ENCODE assay signal across 2 cellular contexts in the genomic region with DNA sequence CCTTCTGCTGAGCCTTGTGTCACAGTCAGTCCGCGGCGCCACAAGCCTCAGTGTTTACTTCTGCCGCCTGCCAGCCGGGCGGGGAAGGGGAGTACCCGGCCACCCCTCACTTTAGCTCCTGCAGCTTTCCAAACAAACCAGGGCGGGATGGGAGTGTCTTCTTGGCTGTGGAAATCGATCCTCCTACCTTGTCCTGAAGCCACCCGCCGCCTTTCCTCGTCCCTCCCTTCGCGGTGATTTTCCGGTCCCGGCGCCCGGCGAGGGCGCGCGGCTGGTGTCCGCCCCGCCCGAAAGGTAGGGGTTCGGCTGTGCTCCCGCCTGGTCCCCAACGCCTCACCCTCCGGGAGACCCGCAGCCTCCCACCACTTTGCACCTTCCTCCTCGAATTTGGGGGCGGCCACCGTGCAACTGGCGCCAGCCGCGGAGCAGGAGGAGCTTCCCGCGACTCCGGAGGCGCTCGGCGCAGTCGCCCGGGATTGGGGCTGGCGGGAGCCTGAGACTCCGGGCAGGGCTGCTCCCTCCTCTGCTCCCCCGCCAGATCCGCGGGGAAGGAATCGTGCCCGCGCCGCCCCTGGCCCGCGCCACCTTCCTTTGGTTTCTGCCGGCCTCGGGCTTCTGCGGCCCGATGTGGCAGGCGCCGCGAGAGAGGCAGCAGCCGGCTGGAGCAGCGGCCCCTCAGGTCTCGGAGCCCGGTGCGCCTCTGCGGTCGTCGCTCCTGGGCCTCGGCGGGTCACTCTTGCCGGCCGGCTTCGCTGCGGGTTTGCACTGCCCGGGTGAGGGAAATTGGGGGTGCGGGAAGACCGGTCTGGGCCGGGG.
A peak's percentile ranks its signal among the peaks of the same experiment; 100 is the strongest.
TF ChIP-seq lines count a peak whose summit lies in the region.

No MANE protein-coding gene starts in this region.

TF ChIP-seq in IMR-90, 13 proteins besides CTCF, POLR2A, EP300 and RAD21 (continued from another document):
- TF ChIP-seq, protein P1, sequence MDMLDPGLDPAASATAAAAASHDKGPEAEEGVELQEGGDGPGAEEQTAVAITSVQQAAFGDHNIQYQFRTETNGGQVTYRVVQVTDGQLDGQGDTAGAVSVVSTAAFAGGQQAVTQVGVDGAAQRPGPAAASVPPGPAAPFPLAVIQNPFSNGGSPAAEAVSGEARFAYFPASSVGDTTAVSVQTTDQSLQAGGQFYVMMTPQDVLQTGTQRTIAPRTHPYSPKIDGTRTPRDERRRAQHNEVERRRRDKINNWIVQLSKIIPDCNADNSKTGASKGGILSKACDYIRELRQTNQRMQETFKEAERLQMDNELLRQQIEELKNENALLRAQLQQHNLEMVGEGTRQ (IDR thresholded peaks at IDR 0.05; ENCODE audit: low read depth, low read length), result no peak
- TF ChIP-seq RFX5 (IDR thresholded peaks at IDR 0.05; ENCODE audit: low read depth, low read length), result no peak
- no peak for TF ChIP-seq NFE2L2 (IDR thresholded peaks at IDR 0.05; ENCODE audit: low read depth, low read length)
- TF ChIP-seq, protein P2, sequence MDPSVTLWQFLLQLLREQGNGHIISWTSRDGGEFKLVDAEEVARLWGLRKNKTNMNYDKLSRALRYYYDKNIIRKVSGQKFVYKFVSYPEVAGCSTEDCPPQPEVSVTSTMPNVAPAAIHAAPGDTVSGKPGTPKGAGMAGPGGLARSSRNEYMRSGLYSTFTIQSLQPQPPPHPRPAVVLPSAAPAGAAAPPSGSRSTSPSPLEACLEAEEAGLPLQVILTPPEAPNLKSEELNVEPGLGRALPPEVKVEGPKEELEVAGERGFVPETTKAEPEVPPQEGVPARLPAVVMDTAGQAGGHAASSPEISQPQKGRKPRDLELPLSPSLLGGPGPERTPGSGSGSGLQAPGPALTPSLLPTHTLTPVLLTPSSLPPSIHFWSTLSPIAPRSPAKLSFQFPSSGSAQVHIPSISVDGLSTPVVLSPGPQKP (IDR thresholded peaks at IDR 0.05; ENCODE audit: borderline replicate concordance, low read depth, low read length), result no peak
- TF ChIP-seq BHLHE40 (IDR thresholded peaks at IDR 0.05; ENCODE audit: low read depth, low read length), result no peak
- TF ChIP-seq MAZ (IDR thresholded peaks at IDR 0.05; ENCODE audit: borderline replicate concordance, low read depth, low read length), result no peak
- TF ChIP-seq SMC3 (IDR thresholded peaks at IDR 0.05; ENCODE audit: low read depth, low read length), result no peak
- TF ChIP-seq MAFK (IDR thresholded peaks at IDR 0.05; ENCODE audit: low read depth, low read length), result no peak
- TF ChIP-seq RCOR1 (IDR thresholded peaks at IDR 0.05; ENCODE audit: insufficient replicate concordance, low read length), result no peak
- TF ChIP-seq CHD1 (IDR thresholded peaks at IDR 0.05; ENCODE audit: low read depth, low read length), result no peak
- TF ChIP-seq FOS (IDR thresholded peaks at IDR 0.05; ENCODE audit: low read depth, low read length), result no peak
- TF ChIP-seq MXI1 (IDR thresholded peaks at IDR 0.05; ENCODE audit: borderline replicate concordance, low read depth, low read length), result no peak
TF ChIP-seq in IMR-90: peak in this region for 0.

TF ChIP-seq in WTC11, 78 proteins besides CTCF, POLR2A, EP300 and RAD21 (continued from another document and continues in another):
- TF ChIP-seq, protein P3, sequence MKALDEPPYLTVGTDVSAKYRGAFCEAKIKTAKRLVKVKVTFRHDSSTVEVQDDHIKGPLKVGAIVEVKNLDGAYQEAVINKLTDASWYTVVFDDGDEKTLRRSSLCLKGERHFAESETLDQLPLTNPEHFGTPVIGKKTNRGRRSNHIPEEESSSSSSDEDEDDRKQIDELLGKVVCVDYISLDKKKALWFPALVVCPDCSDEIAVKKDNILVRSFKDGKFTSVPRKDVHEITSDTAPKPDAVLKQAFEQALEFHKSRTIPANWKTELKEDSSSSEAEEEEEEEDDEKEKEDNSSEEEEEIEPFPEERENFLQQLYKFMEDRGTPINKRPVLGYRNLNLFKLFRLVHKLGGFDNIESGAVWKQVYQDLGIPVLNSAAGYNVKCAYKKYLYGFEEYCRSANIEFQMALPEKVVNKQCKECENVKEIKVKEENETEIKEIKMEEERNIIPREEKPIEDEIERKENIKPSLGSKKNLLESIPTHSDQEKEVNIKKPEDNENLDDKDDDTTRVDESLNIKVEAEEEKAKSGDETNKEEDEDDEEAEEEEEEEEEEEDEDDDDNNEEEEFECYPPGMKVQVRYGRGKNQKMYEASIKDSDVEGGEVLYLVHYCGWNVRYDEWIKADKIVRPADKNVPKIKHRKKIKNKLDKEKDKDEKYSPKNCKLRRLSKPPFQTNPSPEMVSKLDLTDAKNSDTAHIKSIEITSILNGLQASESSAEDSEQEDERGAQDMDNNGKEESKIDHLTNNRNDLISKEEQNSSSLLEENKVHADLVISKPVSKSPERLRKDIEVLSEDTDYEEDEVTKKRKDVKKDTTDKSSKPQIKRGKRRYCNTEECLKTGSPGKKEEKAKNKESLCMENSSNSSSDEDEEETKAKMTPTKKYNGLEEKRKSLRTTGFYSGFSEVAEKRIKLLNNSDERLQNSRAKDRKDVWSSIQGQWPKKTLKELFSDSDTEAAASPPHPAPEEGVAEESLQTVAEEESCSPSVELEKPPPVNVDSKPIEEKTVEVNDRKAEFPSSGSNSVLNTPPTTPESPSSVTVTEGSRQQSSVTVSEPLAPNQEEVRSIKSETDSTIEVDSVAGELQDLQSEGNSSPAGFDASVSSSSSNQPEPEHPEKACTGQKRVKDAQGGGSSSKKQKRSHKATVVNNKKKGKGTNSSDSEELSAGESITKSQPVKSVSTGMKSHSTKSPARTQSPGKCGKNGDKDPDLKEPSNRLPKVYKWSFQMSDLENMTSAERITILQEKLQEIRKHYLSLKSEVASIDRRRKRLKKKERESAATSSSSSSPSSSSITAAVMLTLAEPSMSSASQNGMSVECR (CRISPR knock-in tag; IDR thresholded peaks at IDR 0.05; ENCODE audit: borderline replicate concordance), result no peak
- TF ChIP-seq HMGA2 (CRISPR knock-in tag; IDR thresholded peaks at IDR 0.05) (no peak), NFATC4 (CRISPR knock-in tag; IDR thresholded peaks at IDR 0.05) (no peak), SOX15 (CRISPR knock-in tag; IDR thresholded peaks at IDR 0.05) (no peak), ZNF416 (CRISPR knock-in tag; IDR thresholded peaks at IDR 0.05) (no peak), CREM (CRISPR knock-in tag; IDR thresholded peaks at IDR 0.05) (no peak; the same call in 1 of the 2 replicates), ATF1 (CRISPR knock-in tag; IDR thresholded peaks at IDR 0.05) (no peak), FOXK1 (CRISPR knock-in tag; IDR thresholded peaks at IDR 0.05) (peak; percentile 84), GRHL2 (CRISPR knock-in tag; IDR thresholded peaks at IDR 0.05; ENCODE audit: insufficient replicate concordance, severe bottlenecking) (no peak), ZNF138 (CRISPR knock-in tag; conservative IDR thresholded peaks at IDR 0.05) (no peak; the same call in 1 of the 2 replicates), PRRX2 (CRISPR knock-in tag; IDR thresholded peaks at IDR 0.05) (no peak), ZNF219 (CRISPR knock-in tag; IDR thresholded peaks at IDR 0.05; ENCODE audit: borderline replicate concordance) (no peak), ZBTB21 (CRISPR knock-in tag; IDR thresholded peaks at IDR 0.05; ENCODE audit: borderline replicate concordance) (no peak; the same call in none of the 2 replicates), RORB (CRISPR knock-in tag; IDR thresholded peaks at IDR 0.05) (no peak), FOXJ3 (CRISPR knock-in tag; IDR thresholded peaks at IDR 0.05; ENCODE audit: borderline replicate concordance) (no peak), NR2C2 (CRISPR knock-in tag; IDR thresholded peaks at IDR 0.05) (no peak), MYBL2 (CRISPR knock-in tag; IDR thresholded peaks at IDR 0.05) (peak; percentile 8; the same call in 1 of the 2 replicates), OVOL2 (CRISPR knock-in tag; IDR thresholded peaks at IDR 0.05; ENCODE audit: borderline replicate concordance) (no peak), SMAD4 (CRISPR knock-in tag; IDR thresholded peaks at IDR 0.05) (no peak), GTF2I (CRISPR knock-in tag; conservative IDR thresholded peaks at IDR 0.05) (no peak), ZNF263 (CRISPR knock-in tag; IDR thresholded peaks at IDR 0.05; ENCODE audit: low read depth) (no peak; the same call in 1 of the 2 replicates)
- TF ChIP-seq, protein P4, sequence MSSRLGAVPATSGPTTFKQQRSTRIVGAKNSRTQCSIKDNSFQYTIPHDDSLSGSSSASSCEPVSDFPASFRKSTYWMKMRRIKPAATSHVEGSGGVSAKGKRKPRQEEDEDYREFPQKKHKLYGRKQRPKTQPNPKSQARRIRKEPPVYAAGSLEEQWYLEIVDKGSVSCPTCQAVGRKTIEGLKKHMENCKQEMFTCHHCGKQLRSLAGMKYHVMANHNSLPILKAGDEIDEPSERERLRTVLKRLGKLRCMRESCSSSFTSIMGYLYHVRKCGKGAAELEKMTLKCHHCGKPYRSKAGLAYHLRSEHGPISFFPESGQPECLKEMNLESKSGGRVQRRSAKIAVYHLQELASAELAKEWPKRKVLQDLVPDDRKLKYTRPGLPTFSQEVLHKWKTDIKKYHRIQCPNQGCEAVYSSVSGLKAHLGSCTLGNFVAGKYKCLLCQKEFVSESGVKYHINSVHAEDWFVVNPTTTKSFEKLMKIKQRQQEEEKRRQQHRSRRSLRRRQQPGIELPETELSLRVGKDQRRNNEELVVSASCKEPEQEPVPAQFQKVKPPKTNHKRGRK (CRISPR knock-in tag; IDR thresholded peaks at IDR 0.05; ENCODE audit: borderline replicate concordance), result no peak
- TF ChIP-seq, protein P5, sequence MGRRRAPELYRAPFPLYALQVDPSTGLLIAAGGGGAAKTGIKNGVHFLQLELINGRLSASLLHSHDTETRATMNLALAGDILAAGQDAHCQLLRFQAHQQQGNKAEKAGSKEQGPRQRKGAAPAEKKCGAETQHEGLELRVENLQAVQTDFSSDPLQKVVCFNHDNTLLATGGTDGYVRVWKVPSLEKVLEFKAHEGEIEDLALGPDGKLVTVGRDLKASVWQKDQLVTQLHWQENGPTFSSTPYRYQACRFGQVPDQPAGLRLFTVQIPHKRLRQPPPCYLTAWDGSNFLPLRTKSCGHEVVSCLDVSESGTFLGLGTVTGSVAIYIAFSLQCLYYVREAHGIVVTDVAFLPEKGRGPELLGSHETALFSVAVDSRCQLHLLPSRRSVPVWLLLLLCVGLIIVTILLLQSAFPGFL (CRISPR knock-in tag; IDR thresholded peaks at IDR 0.05; ENCODE audit: borderline replicate concordance), result no peak
- TF ChIP-seq, protein P6, sequence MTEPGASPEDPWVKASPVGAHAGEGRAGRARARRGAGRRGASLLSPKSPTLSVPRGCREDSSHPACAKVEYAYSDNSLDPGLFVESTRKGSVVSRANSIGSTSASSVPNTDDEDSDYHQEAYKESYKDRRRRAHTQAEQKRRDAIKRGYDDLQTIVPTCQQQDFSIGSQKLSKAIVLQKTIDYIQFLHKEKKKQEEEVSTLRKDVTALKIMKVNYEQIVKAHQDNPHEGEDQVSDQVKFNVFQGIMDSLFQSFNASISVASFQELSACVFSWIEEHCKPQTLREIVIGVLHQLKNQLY (CRISPR knock-in tag; IDR thresholded peaks at IDR 0.05), result no peak
- TF ChIP-seq, protein P7, sequence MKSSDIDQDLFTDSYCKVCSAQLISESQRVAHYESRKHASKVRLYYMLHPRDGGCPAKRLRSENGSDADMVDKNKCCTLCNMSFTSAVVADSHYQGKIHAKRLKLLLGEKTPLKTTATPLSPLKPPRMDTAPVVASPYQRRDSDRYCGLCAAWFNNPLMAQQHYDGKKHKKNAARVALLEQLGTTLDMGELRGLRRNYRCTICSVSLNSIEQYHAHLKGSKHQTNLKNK (CRISPR knock-in tag; IDR thresholded peaks at IDR 0.05), result no peak
- TF ChIP-seq, protein P8, sequence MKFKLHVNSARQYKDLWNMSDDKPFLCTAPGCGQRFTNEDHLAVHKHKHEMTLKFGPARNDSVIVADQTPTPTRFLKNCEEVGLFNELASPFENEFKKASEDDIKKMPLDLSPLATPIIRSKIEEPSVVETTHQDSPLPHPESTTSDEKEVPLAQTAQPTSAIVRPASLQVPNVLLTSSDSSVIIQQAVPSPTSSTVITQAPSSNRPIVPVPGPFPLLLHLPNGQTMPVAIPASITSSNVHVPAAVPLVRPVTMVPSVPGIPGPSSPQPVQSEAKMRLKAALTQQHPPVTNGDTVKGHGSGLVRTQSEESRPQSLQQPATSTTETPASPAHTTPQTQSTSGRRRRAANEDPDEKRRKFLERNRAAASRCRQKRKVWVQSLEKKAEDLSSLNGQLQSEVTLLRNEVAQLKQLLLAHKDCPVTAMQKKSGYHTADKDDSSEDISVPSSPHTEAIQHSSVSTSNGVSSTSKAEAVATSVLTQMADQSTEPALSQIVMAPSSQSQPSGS (CRISPR knock-in tag; IDR thresholded peaks at IDR 0.05; ENCODE audit: borderline replicate concordance, low read depth), result no peak
- TF ChIP-seq, protein P9, sequence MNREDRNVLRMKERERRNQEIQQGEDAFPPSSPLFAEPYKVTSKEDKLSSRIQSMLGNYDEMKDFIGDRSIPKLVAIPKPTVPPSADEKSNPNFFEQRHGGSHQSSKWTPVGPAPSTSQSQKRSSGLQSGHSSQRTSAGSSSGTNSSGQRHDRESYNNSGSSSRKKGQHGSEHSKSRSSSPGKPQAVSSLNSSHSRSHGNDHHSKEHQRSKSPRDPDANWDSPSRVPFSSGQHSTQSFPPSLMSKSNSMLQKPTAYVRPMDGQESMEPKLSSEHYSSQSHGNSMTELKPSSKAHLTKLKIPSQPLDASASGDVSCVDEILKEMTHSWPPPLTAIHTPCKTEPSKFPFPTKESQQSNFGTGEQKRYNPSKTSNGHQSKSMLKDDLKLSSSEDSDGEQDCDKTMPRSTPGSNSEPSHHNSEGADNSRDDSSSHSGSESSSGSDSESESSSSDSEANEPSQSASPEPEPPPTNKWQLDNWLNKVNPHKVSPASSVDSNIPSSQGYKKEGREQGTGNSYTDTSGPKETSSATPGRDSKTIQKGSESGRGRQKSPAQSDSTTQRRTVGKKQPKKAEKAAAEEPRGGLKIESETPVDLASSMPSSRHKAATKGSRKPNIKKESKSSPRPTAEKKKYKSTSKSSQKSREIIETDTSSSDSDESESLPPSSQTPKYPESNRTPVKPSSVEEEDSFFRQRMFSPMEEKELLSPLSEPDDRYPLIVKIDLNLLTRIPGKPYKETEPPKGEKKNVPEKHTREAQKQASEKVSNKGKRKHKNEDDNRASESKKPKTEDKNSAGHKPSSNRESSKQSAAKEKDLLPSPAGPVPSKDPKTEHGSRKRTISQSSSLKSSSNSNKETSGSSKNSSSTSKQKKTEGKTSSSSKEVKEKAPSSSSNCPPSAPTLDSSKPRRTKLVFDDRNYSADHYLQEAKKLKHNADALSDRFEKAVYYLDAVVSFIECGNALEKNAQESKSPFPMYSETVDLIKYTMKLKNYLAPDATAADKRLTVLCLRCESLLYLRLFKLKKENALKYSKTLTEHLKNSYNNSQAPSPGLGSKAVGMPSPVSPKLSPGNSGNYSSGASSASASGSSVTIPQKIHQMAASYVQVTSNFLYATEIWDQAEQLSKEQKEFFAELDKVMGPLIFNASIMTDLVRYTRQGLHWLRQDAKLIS (CRISPR knock-in tag; IDR thresholded peaks at IDR 0.05; ENCODE audit: borderline replicate concordance), result no peak
- TF ChIP-seq, protein P10, sequence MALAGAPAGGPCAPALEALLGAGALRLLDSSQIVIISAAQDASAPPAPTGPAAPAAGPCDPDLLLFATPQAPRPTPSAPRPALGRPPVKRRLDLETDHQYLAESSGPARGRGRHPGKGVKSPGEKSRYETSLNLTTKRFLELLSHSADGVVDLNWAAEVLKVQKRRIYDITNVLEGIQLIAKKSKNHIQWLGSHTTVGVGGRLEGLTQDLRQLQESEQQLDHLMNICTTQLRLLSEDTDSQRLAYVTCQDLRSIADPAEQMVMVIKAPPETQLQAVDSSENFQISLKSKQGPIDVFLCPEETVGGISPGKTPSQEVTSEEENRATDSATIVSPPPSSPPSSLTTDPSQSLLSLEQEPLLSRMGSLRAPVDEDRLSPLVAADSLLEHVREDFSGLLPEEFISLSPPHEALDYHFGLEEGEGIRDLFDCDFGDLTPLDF (CRISPR knock-in tag; IDR thresholded peaks at IDR 0.05), result no peak
